22 cellular contexts compared by ENCODE assay signal in the genomic region with DNA sequence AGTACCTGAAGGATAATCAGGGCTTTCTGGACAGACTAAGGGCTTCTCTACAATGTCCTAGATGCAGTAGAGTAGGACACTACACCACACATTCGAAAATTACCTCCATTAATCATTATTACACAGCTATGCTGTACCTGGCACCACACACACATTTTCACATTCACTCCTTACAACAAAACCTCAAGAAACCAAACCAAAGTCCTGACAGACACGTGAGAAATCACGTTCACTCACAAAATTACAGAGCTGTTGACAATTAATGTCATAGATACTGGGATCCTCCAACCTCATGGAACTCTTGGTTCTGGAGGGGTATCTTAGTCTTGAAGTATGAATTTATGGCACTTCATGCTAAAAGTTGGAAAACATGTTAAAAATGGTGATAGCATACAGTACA.
"Had no signal": no experiment of that assay in that cellular context is flagged by ENCODE, and none has a peak within 500 bp of the region (broad histone marks: within the 10 kb centered on the region; RNA-seq: fewer than 3 reads in every experiment).

No MANE protein-coding gene starts in this region.

- H3K36me3 ChIP-seq: adrenal gland, ascending aorta, left lung, neutrophil, thoracic aorta had no signal

- H3K27ac Mint-ChIP-seq: activated naive CD4-positive, alpha-beta T cell treated with anti-CD3 and anti-CD28 coated beads for 36 hours; nephron; stimulated activated naive B cell treated with anti-CD40 and anti-IgM and Interleukin-4, amounts not matched to agents 10 μg/mL and 1 μg/mL and 100 μg/mL, for 72 hours; WTC11 had no signal

- H3K9me3 ChIP-seq: adrenal gland, ascending aorta, left lung, neutrophil, thoracic aorta had no signal

- H3K27ac ChIP-seq: adrenal gland, ascending aorta, foreskin keratinocyte, left lung, neutrophil, parathyroid adenoma, thoracic aorta had no signal

- H3K36me3 Mint-ChIP-seq: WTC11 had no signal

- H3K4me1 ChIP-seq: foreskin keratinocyte, parathyroid adenoma had no signal

- H3K4me3 ChIP-seq: adrenal gland, ascending aorta, left lung, lung, thoracic aorta had no signal

- H3K27me3 Mint-ChIP-seq: stimulated activated naive B cell treated with anti-CD40 and anti-IgM and Interleukin-4, amounts not matched to agents 10 μg/mL and 1 μg/mL and 100 μg/mL, for 72 hours had no signal

- H3K4me3 Mint-ChIP-seq: activated naive CD4-positive, alpha-beta T cell treated with anti-CD3 and anti-CD28 coated beads for 36 hours; activated T-cell treated with anti-CD3 and anti-CD28 coated beads, Interleukin-2, amount 50 U/mL, for 4 hours; nephron; stimulated activated naive B cell treated with anti-CD40 and anti-IgM and Interleukin-4, amounts not matched to agents 10 μg/mL and 1 μg/mL and 100 μg/mL, for 72 hours; WTC11 had no signal

- DNase-seq: activated effector memory CD4-positive, alpha-beta T cell treated with Interleukin-2 at 50 U/mL for 16 hours; activated naive CD4-positive, alpha-beta T cell treated with anti-CD3 and anti-CD28 coated beads for 36 hours; activated T-cell treated with anti-CD3 and anti-CD28 coated beads, Interleukin-2, amount 50 U/mL, for 4 hours; adrenal gland; central memory CD4-positive, alpha-beta T cell; dermis blood vessel endothelial cell; effector CD8-positive, alpha-beta T cell; foreskin keratinocyte; kidney glomerular epithelial cell; left lung; midbrain; stimulated activated CD4-positive, alpha-beta T cell treated with anti-CD3 and anti-CD28 coated beads, Interleukin-2, amount 100 ng/mL, for 48 hours; stimulated activated CD8-positive, alpha-beta memory T cell treated with anti-CD3 and anti-CD28 coated beads, Interleukin-4, amount 100 ng/mL, for 48 hours; stimulated activated naive B cell treated with anti-CD40 and anti-IgM and Interleukin-4, amounts not matched to agents 10 μg/mL and 1 μg/mL and 100 μg/mL, for 72 hours; T1000 had no signal

- ATAC-seq: activated T-cell treated with anti-CD3 and anti-CD28 coated beads, Interleukin-2, amount 50 U/mL, for 4 hours; foreskin keratinocyte; left lung; stimulated activated naive B cell treated with anti-CD40 and anti-IgM and Interleukin-4, amounts not matched to agents 10 μg/mL and 1 μg/mL and 100 μg/mL, for 72 hours; WTC11 had no signal

- H3K9me3 Mint-ChIP-seq: activated naive CD4-positive, alpha-beta T cell treated with anti-CD3 and anti-CD28 coated beads for 36 hours; activated T-cell treated with anti-CD3 and anti-CD28 coated beads, Interleukin-2, amount 50 U/mL, for 4 hours; nephron; stimulated activated naive B cell treated with anti-CD40 and anti-IgM and Interleukin-4, amounts not matched to agents 10 μg/mL and 1 μg/mL and 100 μg/mL, for 72 hours; WTC11 had no signal

- H3K27me3 ChIP-seq: adrenal gland, ascending aorta, foreskin keratinocyte, left lung, neutrophil had no signal
